24 cellular contexts compared by ENCODE assay signal in the genomic region with DNA sequence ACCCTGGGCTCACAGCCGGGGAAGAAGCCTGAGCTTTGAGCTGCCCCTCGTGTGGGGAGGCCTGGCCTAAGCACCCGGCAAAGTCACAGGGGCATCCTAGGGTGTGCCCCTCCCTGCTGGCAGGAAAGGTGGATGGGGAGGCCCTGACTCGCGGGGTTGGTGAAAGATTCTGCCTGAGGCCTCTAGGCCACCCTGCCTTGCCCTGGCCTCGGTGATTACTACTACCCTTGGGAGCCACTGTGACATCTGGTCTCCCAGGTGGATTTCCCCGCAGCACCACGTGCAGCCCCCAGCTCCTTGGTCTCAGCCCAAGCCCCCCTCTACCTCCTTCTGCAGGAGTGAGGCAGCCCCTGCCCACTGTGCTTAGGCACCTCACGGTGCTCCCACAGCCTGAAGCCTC. TPM values are rescaled to one million over a fixed set of nuclear protein-coding genes. Genes with fewer than 3 reads are reported as not detected.
"Had no signal": no experiment of that assay in that cellular context is flagged by ENCODE, and none has a peak within 500 bp of the region (broad histone marks: within the 10 kb centered on the region; RNA-seq: fewer than 3 reads in every experiment).

No MANE protein-coding gene starts in this region.

- H3K4me2 ChIP-seq: KMS-11 had no signal

- H3K27ac ChIP-seq: cardiac muscle cell, KMS-11, SJSA1 had no signal

- H3K4me3 ChIP-seq: cardiac muscle cell, SJSA1 had no signal

- DNase-seq: activated B cell treated with CpG ODN at 0.5 μM for 24 hours; activated CD4-positive, alpha-beta T cell treated with anti-CD3 and anti-CD28 coated beads for 1 hour; activated CD4-positive, alpha-beta T cell treated with anti-CD3 and anti-CD28 coated beads, Interleukin-2, amount 10 ng/mL, durations not matched to agents 24 days and 14 days; activated CD4-positive, alpha-beta T cell treated with anti-CD3 and anti-CD28 coated beads, Interleukin-2, amount 50 U/mL, for 48 hours; activated CD8-positive, alpha-beta memory T cell treated with anti-CD3 and anti-CD28 coated beads, Interleukin-2, amount 10 ng/mL, durations not matched to agents 7 days and 5 days; activated effector memory CD4-positive, alpha-beta T cell treated with Interleukin-2 at 50 U/mL for 16 hours; activated naive CD4-positive, alpha-beta T cell; activated T-cell treated with anti-CD3 and anti-CD28 coated beads, Interleukin-2, amount 50 U/mL, for 24 hours; amygdala; brain microvascular endothelial cell; NCI-H1092; NCI-H1930; NCI-H510A; NCI-H526 treated with DMSO at 0.1 percent for 48 hours; SHP77; T-helper 17 cell; T-helper 9 cell had no signal

- H3K9me3 Mint-ChIP-seq: activated B cell treated with CpG ODN at 0.5 μM for 24 hours; activated CD4-positive, alpha-beta T cell treated with anti-CD3 and anti-CD28 coated beads, Interleukin-2, amount 10 ng/mL, durations not matched to agents 24 days and 14 days; activated naive CD4-positive, alpha-beta T cell treated with anti-CD3 and anti-CD28 coated beads, Interleukin-2, amount 50 U/mL, for 24 hours; activated T-cell treated with anti-CD3 and anti-CD28 coated beads, Interleukin-2, amount 50 U/mL, for 24 hours; activated T-helper 1 cell treated with anti-CD3 and anti-CD28 coated beads, Interleukin-12 subunit alpha, Interleukin-12 subunit beta, Interleukin-2, Interleukin-4 antibody, amounts not matched to agents 30 ng/mL and 10 ng/mL and 1 ng/mL, durations not matched to agents 14 hours and 24 hours and 36 hours had no signal

- H3K36me3 ChIP-seq: brain microvascular endothelial cell, cardiac muscle cell had no signal

- H3K9me3 ChIP-seq: SJSA1 had no signal

- H3K4me3 Mint-ChIP-seq: activated B cell treated with CpG ODN at 0.5 μM for 24 hours; activated CD4-positive, alpha-beta T cell treated with anti-CD3 and anti-CD28 coated beads, Interleukin-2, amount 10 ng/mL, durations not matched to agents 24 days and 14 days; activated CD8-positive, alpha-beta memory T cell treated with anti-CD3 and anti-CD28 coated beads, Interleukin-2, amount 10 ng/mL, durations not matched to agents 7 days and 5 days; activated naive CD4-positive, alpha-beta T cell treated with anti-CD3 and anti-CD28 coated beads, Interleukin-2, amount 50 U/mL, for 24 hours; activated T-cell treated with anti-CD3 and anti-CD28 coated beads, Interleukin-2, amount 50 U/mL, for 24 hours; activated T-helper 1 cell treated with anti-CD3 and anti-CD28 coated beads, Interleukin-12 subunit alpha, Interleukin-12 subunit beta, Interleukin-2, Interleukin-4 antibody, amounts not matched to agents 30 ng/mL and 10 ng/mL and 1 ng/mL, durations not matched to agents 14 hours and 24 hours and 36 hours; T-helper 17 cell had no signal

- H3K27me3 Mint-ChIP-seq: activated B cell treated with CpG ODN at 0.5 μM for 24 hours; activated CD4-positive, alpha-beta T cell treated with anti-CD3 and anti-CD28 coated beads, Interleukin-2, amount 10 ng/mL, durations not matched to agents 24 days and 14 days; activated CD8-positive, alpha-beta memory T cell treated with anti-CD3 and anti-CD28 coated beads, Interleukin-2, amount 10 ng/mL, durations not matched to agents 7 days and 5 days; activated naive CD4-positive, alpha-beta T cell treated with anti-CD3 and anti-CD28 coated beads, Interleukin-2, amount 50 U/mL, for 24 hours; activated T-cell treated with anti-CD3 and anti-CD28 coated beads, Interleukin-2, amount 50 U/mL, for 24 hours; T-helper 17 cell had no signal

- H3K4me1 Mint-ChIP-seq: activated B cell treated with CpG ODN at 0.5 μM for 24 hours; activated CD4-positive, alpha-beta T cell treated with anti-CD3 and anti-CD28 coated beads, Interleukin-2, amount 10 ng/mL, durations not matched to agents 24 days and 14 days; activated CD8-positive, alpha-beta memory T cell treated with anti-CD3 and anti-CD28 coated beads, Interleukin-2, amount 10 ng/mL, durations not matched to agents 7 days and 5 days; activated naive CD4-positive, alpha-beta T cell treated with anti-CD3 and anti-CD28 coated beads, Interleukin-2, amount 50 U/mL, for 24 hours; T-helper 17 cell had no signal

- H3K27ac Mint-ChIP-seq: activated B cell treated with CpG ODN at 0.5 μM for 24 hours; activated CD4-positive, alpha-beta T cell treated with anti-CD3 and anti-CD28 coated beads, Interleukin-2, amount 10 ng/mL, durations not matched to agents 24 days and 14 days; activated CD8-positive, alpha-beta memory T cell treated with anti-CD3 and anti-CD28 coated beads, Interleukin-2, amount 10 ng/mL, durations not matched to agents 7 days and 5 days; activated naive CD4-positive, alpha-beta T cell treated with anti-CD3 and anti-CD28 coated beads, Interleukin-2, amount 50 U/mL, for 24 hours; activated T-cell treated with anti-CD3 and anti-CD28 coated beads, Interleukin-2, amount 50 U/mL, for 24 hours; activated T-helper 1 cell treated with anti-CD3 and anti-CD28 coated beads, Interleukin-12 subunit alpha, Interleukin-12 subunit beta, Interleukin-2, Interleukin-4 antibody, amounts not matched to agents 30 ng/mL and 10 ng/mL and 1 ng/mL, durations not matched to agents 14 hours and 24 hours and 36 hours; T-helper 17 cell had no signal

- H3K27me3 ChIP-seq: cardiac muscle cell, SJSA1 had no signal

- H3K4me1 ChIP-seq: SJSA1 had no signal

- ATAC-seq: activated CD8-positive, alpha-beta memory T cell treated with anti-CD3 and anti-CD28 coated beads, Interleukin-2, amount 10 ng/mL, durations not matched to agents 7 days and 5 days; T-helper 17 cell had no signal

RNA-seq across cellular contexts. Expression of a gene that starts 47.5 kb away (rescaled TPM):
- total RNA-seq: activated B cell treated with CpG ODN at 0.5 μM for 24 hours; activated CD4-positive, alpha-beta T cell treated with anti-CD3 and anti-CD28 coated beads, Interleukin-2, amount 10 ng/mL, durations not matched to agents 24 days and 14 days; activated CD8-positive, alpha-beta memory T cell treated with anti-CD3 and anti-CD28 coated beads, Interleukin-2, amount 10 ng/mL, durations not matched to agents 7 days and 5 days; activated T-helper 1 cell treated with anti-CD3 and anti-CD28 coated beads, Interleukin-12 subunit alpha, Interleukin-12 subunit beta, Interleukin-2, Interleukin-4 antibody, amounts not matched to agents 30 ng/mL and 10 ng/mL and 1 ng/mL, durations not matched to agents 14 hours and 24 hours and 36 hours; astrocyte; MCF 10A; SJSA1 had no signal

RNA-seq across cellular contexts. Expression of a gene that starts 51.0 kb away (rescaled TPM):
- total RNA-seq: activated CD4-positive, alpha-beta T cell treated with anti-CD3 and anti-CD28 coated beads, Interleukin-2, amount 10 ng/mL, durations not matched to agents 24 days and 14 days had no signal
